In genomic region chr11:64023731-64024710, GRCh38 we compare ENCODE assay signal across 20 cellular contexts. TPM values are rescaled to one million over a fixed set of nuclear protein-coding genes. Genes with fewer than 3 reads are reported as not detected.
DNase-seq lines count a peak whose midpoint lies in the region; ATAC-seq and TF ChIP-seq lines count a peak whose summit lies in the region.
"Had no signal": no experiment of that assay in that cellular context is flagged by ENCODE, and none has a peak within 500 bp of the region (broad histone marks: within the 10 kb centered on the region; RNA-seq: fewer than 3 reads in every experiment).

No MANE protein-coding gene starts in this region.

- peaks cover 43% of the 10 kb centered on the region for H3K27me3 Mint-ChIP-seq in WTC11 (ENCODE audit: low read depth)

- peak overlapping the region in 3 of 4 donors; percentile 41 to 51 (median 50) for H3K27ac ChIP-seq in gastrocnemius medialis
- H3K27ac ChIP-seq: upper lobe of left lung had no signal

- POLR2A ChIA-PET in WTC11 (lab: Charles Lee), result no interaction called here

- intact Hi-C loops in left ventricle myocardium superior (cut with micrococcal nuclease), result no loop called here
- intact Hi-C loops in gastrocnemius medialis (cut with DNase I; ENCODE audit: low total_unique reads), result no loop called here

- H3K4me1 Mint-ChIP-seq in WTC11, result peaks cover 76% of the 10 kb centered on the region
- H3K4me1 Mint-ChIP-seq: activated naive CD8-positive, alpha-beta T cell treated with anti-CD3 and anti-CD28 coated beads for 36 hours had no signal

- no peaks in the 10 kb centered on the region for H3K36me3 ChIP-seq in gastrocnemius medialis
- H3K36me3 ChIP-seq: upper lobe of left lung had no signal

- no peak overlapping the region for H3K4me3 Mint-ChIP-seq in WTC11
- H3K4me3 Mint-ChIP-seq: activated naive CD8-positive, alpha-beta T cell treated with anti-CD3 and anti-CD28 coated beads for 36 hours; activated T-cell treated with anti-CD3 and anti-CD28 coated beads, Interleukin-2, amount 50 U/mL, for 4 hours; immature natural killer cell had no signal

- no peak overlapping the region for H3K4me3 ChIP-seq in gastrocnemius medialis
- H3K4me3 ChIP-seq: mucosa of descending colon, upper lobe of left lung had no signal

- no peak for TF ChIP-seq CTCF in WTC11 (IDR thresholded peaks at IDR 0.05)
- TF ChIP-seq CTCF in gastrocnemius medialis (IDR thresholded peaks at IDR 0.05 in 4 of 5, conservative IDR thresholded peaks at IDR 0.05 in 1 of 5), result no peak

- H3K9me3 Mint-ChIP-seq in WTC11, result no peaks in the 10 kb centered on the region
- H3K9me3 Mint-ChIP-seq: activated naive CD8-positive, alpha-beta T cell treated with anti-CD3 and anti-CD28 coated beads for 36 hours; activated T-cell treated with anti-CD3 and anti-CD28 coated beads, Interleukin-2, amount 50 U/mL, for 4 hours; immature natural killer cell had no signal

- TF ChIP-seq POLR2A in gastrocnemius medialis (IDR thresholded peaks at IDR 0.05), result no peak

- no peaks in the 10 kb centered on the region for H3K36me3 Mint-ChIP-seq in WTC11
- H3K36me3 Mint-ChIP-seq: activated naive CD8-positive, alpha-beta T cell treated with anti-CD3 and anti-CD28 coated beads for 36 hours; immature natural killer cell had no signal

- no peaks in the 10 kb centered on the region for H3K27me3 ChIP-seq in gastrocnemius medialis

- DNase-seq in WTC11 (ENCODE audit: low spot score) (no peak), left ventricle myocardium superior (peak; percentile 55), gastrocnemius medialis (no peak)
- DNase-seq in activated effector memory CD4-positive, alpha-beta T cell treated with anti-CD3 and anti-CD28 coated beads, Interleukin-2, amount 50 U/mL, for 16 hours, result no peak
- no peak for DNase-seq in stimulated activated CD4-positive, alpha-beta T cell treated with anti-CD3 and anti-CD28 coated beads, Interleukin-1b, Interleukin-23, amount 100 ng/mL, for 48 hours
- DNase-seq: activated CD4-positive, alpha-beta T cell treated with anti-CD3 and anti-CD28 coated beads for 1 hour; activated naive CD8-positive, alpha-beta T cell treated with anti-CD3 and anti-CD28 coated beads for 36 hours; activated T-cell treated with anti-CD3 and anti-CD28 coated beads, Interleukin-2, amount 50 U/mL, for 4 hours; AML-193; DND-41; glutamatergic neuron; H7; immature natural killer cell; KG1; mucosa of descending colon; NCI-H1694 treated with DMSO at 0.1 percent for 48 hours; NCI-H69; SHP77 had no signal

- ATAC-seq in WTC11, result peak; percentile 7
- ATAC-seq in left ventricle myocardium superior, result peak; percentile 6
- no peak for ATAC-seq in gastrocnemius medialis
- ATAC-seq: activated T-cell treated with anti-CD3 and anti-CD28 coated beads, Interleukin-2, amount 50 U/mL, for 4 hours; mucosa of descending colon had no signal

- H3K9me3 ChIP-seq in gastrocnemius medialis, result no peaks in the 10 kb centered on the region
- H3K9me3 ChIP-seq: mucosa of descending colon, upper lobe of left lung had no signal

- CTCF ChIA-PET in WTC11 (lab: Charles Lee), result interaction anchor here (0.8 to 9.6 kb wide), 5 partner anchors 8 to 103 kb away, joined by 3 to 75 read pairs (median 6); no protein-coding TSS in a partner anchor

- peak overlapping the region; percentile 10 for H3K27ac Mint-ChIP-seq in WTC11
- H3K27ac Mint-ChIP-seq: activated naive CD8-positive, alpha-beta T cell treated with anti-CD3 and anti-CD28 coated beads for 36 hours; immature natural killer cell had no signal

- in situ Hi-C loops in gastrocnemius medialis (cut with MboI; ENCODE audit: low sequenced_read_pairs in 4 of 4), result no loop called here

- peaks cover 25 to 31% of the 10 kb centered on the region in 2 donors for H3K4me1 ChIP-seq in gastrocnemius medialis

TF ChIP-seq in WTC11, 78 proteins besides CTCF, POLR2A, EP300 and RAD21 (continues in another document):
- no peak for TF ChIP-seq RELA (CRISPR knock-in tag; IDR thresholded peaks at IDR 0.05; ENCODE audit: borderline replicate concordance)
- TF ChIP-seq ZNF138 (CRISPR knock-in tag; conservative IDR thresholded peaks at IDR 0.05), result no peak
- TF ChIP-seq SP1 (CRISPR knock-in tag; conservative IDR thresholded peaks at IDR 0.05), result peak; percentile 45; the same call in 1 of the 2 replicates
- TF ChIP-seq E2F1 (CRISPR knock-in tag; IDR thresholded peaks at IDR 0.05), result no peak
- TF ChIP-seq ATF1 (CRISPR knock-in tag; IDR thresholded peaks at IDR 0.05), result no peak
- no peak for TF ChIP-seq MAX (CRISPR knock-in tag; IDR thresholded peaks at IDR 0.05)
- TF ChIP-seq AFF4 (CRISPR knock-in tag; IDR thresholded peaks at IDR 0.05; ENCODE audit: borderline replicate concordance), result no peak
- peak; percentile 65; the same call in 1 of the 2 replicates for TF ChIP-seq TEAD1 (CRISPR knock-in tag; IDR thresholded peaks at IDR 0.05)
- TF ChIP-seq ATF6 (CRISPR knock-in tag; IDR thresholded peaks at IDR 0.05), result no peak

RNA-seq across cellular contexts. Expression of gene FLRT1, which starts 11.7 kb away (rescaled TPM):
- total RNA-seq in WTC11 (2021) (0.14 to 0.20 TPM (median 0.16 TPM) in 3 replicates), left ventricle myocardium superior (0.45 TPM), gastrocnemius medialis (not detected)
- total RNA-seq: activated naive CD8-positive, alpha-beta T cell treated with anti-CD3 and anti-CD28 coated beads for 36 hours; activated T-cell treated with anti-CD3 and anti-CD28 coated beads, Interleukin-2, amount 50 U/mL, for 4 hours; OCI-LY7 had no signal

RNA-seq across cellular contexts. Expression of gene OTUB1, which starts 37.8 kb away (rescaled TPM):
- total RNA-seq in WTC11 (2021) (94.3 to 112 TPM (median 99.3 TPM) in 3 replicates), left ventricle myocardium superior (54.4 TPM), gastrocnemius medialis (10 to 100 TPM; 48.0 to 70.3 (median 59.5) TPM)

RNA-seq across cellular contexts. Expression of gene COX8A, which starts 49.6 kb away (rescaled TPM):
- 518 to 587 TPM (median 554 TPM) in 3 replicates for total RNA-seq in WTC11 (2021)
- total RNA-seq in left ventricle myocardium superior, result 1,107 TPM
- 1,000 to 10,000 TPM in 2 of 4 donors, 100 to 1,000 TPM in 2; 812 to 1,326 (median 983) TPM for total RNA-seq in gastrocnemius medialis

Comparison
In these comparisons a context has a peak if more than half of its experiments do, and no peak if none do; other contexts are left out.
1. ATAC-seq: peak in WTC11 (single experiment) and left ventricle myocardium superior (single experiment); none in gastrocnemius medialis (0 of 2).